ENCODE assay signal across 8 cellular contexts in genomic region chr3:27484002-27484844, GRCh38. TPM values are rescaled to one million over a fixed set of nuclear protein-coding genes. Genes with fewer than 3 reads are reported as not detected.
A peak's percentile ranks its signal among the peaks of the same experiment; 100 is the strongest.
DNase-seq lines count a peak whose midpoint lies in the region; ATAC-seq and TF ChIP-seq lines count a peak whose summit lies in the region.

Gene SLC4A7 (minus strand): TSS chr3:27484384. CDS start chr3:27484126, 258 bp downstream.

- H3K36me3 Mint-ChIP-seq in T-helper 17 cell (ENCODE audit: low read depth): peaks cover 5% of the 10 kb centered on the region

- H3K27ac Mint-ChIP-seq in T-helper 17 cell: peak within 1 kb of the TSS; percentile 96

- H3K36me3 ChIP-seq in right atrium auricular region (no peaks in the 10 kb centered on the region), uterus (no peaks in the 10 kb centered on the region)

- TF ChIP-seq POLR2A in GM15510 (IDR thresholded peaks at IDR 0.05; ENCODE audit: borderline replicate concordance, extremely low read depth, insufficient read length) (peak; percentile 91), uterus (IDR thresholded peaks at IDR 0.05) (peak; percentile 97 to 99)

- DNase-seq in NCI-H1694 treated with DMSO at 0.1 percent for 48 hours (lab: John Stamatoyannopoulos, UW) (peak; percentile 52), T-helper 17 cell (peak; percentile 99), right atrium auricular region (ENCODE audit: low spot score) (peak; percentile 97), pulmonary artery endothelial cell (ENCODE audit: low read depth, low spot score) (peak; percentile 83), uterus (peak; percentile 97)

- H3K27me3 ChIP-seq in right atrium auricular region (no peaks in the 10 kb centered on the region), uterus (no peaks in the 10 kb centered on the region)

- H3K4me3 Mint-ChIP-seq in T-helper 17 cell: peak within 1 kb of the TSS; percentile 99

- ATAC-seq in HG02885 (IDR thresholded peaks at IDR 0.05; ENCODE audit: poor library complexity, unreplicated experiment): peak; percentile 92
- ATAC-seq in T-helper 17 cell: peak; percentile 91

- peaks cover 25% of the 10 kb centered on the region for H3K4me1 Mint-ChIP-seq in T-helper 17 cell

- H3K9me3 ChIP-seq in T-helper 17 cell (ENCODE audit: control insufficient read depth, low read length, poor library complexity, severe bottlenecking): no peaks in the 10 kb centered on the region
- no peaks in the 10 kb centered on the region for H3K9me3 ChIP-seq in right atrium auricular region
- no peaks in the 10 kb centered on the region for H3K9me3 ChIP-seq in uterus

- TF ChIP-seq CTCF in right atrium auricular region (IDR thresholded peaks at IDR 0.05) (no peak), uterus (IDR thresholded peaks at IDR 0.05) (no peak)

- intact Hi-C loops in uterus (cut with DNase I; ENCODE audit: low total_unique reads): no loop called here

- H3K4me1 ChIP-seq in right atrium auricular region (peaks cover 0 to 27% of the 10 kb centered on the region in 2 donors), uterus (peaks cover 0 to 4% of the 10 kb centered on the region in 2 donors)

- no peaks in the 10 kb centered on the region for H3K27me3 Mint-ChIP-seq in T-helper 17 cell

- H3K27ac ChIP-seq in angular gyrus (ENCODE audit: low read depth, low read length): peak within 1 kb of the TSS; percentile 90
- peak within 1 kb of the TSS; percentile 95 to 99 for H3K27ac ChIP-seq in right atrium auricular region
- H3K27ac ChIP-seq in uterus: peak within 1 kb of the TSS; percentile 92 to 99

- H3K4me3 ChIP-seq in right atrium auricular region: peak within 1 kb of the TSS; percentile 91 to 93
- peak within 1 kb of the TSS; percentile 57 to 90 for H3K4me3 ChIP-seq in uterus

RNA-seq across cellular contexts. Expression of gene SLC4A7, which starts in this region (rescaled TPM):
- total RNA-seq in T-helper 17 cell (10 to 100 TPM; 63.9 to 67.3 TPM), right atrium auricular region (10 to 100 TPM; 14.4 to 25.6 TPM), pulmonary artery endothelial cell (102 and 159 TPM in 2 replicates), uterus (10 to 100 TPM; 20.0 to 83.5 (median 37.2) TPM)

Comparison
In these comparisons a context has a peak if more than half of its experiments do, and no peak if none do; other contexts are left out.
1. Peak in every context shown above with its lines: DNase-seq, ATAC-seq, H3K4me3 ChIP-seq and H3K27ac ChIP-seq.